Comparison of ENCODE assay signal across 18 cellular contexts in genomic region chr3:105255351-105255750, GRCh38.
"Had no signal": no experiment of that assay in that cellular context is flagged by ENCODE, and none has a peak within 500 bp of the region (broad histone marks: within the 10 kb centered on the region; RNA-seq: fewer than 3 reads in every experiment).

No MANE protein-coding gene starts in this region.

- H3K4me1 Mint-ChIP-seq: activated naive CD8-positive, alpha-beta T cell treated with anti-CD3 and anti-CD28 coated beads, Interleukin-2, amount 10 ng/mL, durations not matched to agents 7 days and 5 days had no signal

- H3K27me3 Mint-ChIP-seq: activated naive CD8-positive, alpha-beta T cell treated with anti-CD3 and anti-CD28 coated beads, Interleukin-2, amount 10 ng/mL, durations not matched to agents 7 days and 5 days had no signal

- H3K36me3 Mint-ChIP-seq: activated naive CD8-positive, alpha-beta T cell treated with anti-CD3 and anti-CD28 coated beads, Interleukin-2, amount 10 ng/mL, durations not matched to agents 7 days and 5 days had no signal

- H3K27me3 ChIP-seq: ascending aorta, dorsolateral prefrontal cortex, tibial nerve, uterus had no signal

- H3K9me3 Mint-ChIP-seq: activated naive CD8-positive, alpha-beta T cell treated with anti-CD3 and anti-CD28 coated beads, Interleukin-2, amount 10 ng/mL, durations not matched to agents 7 days and 5 days; activated T-helper 1 cell treated with anti-CD3 and anti-CD28 coated beads, Interleukin-12 subunit alpha, Interleukin-12 subunit beta, Interleukin-2, Interleukin-4 antibody, amounts not matched to agents 30 ng/mL and 10 ng/mL and 1 ng/mL, durations not matched to agents 14 hours and 24 hours and 36 hours had no signal

- DNase-seq: activated naive CD4-positive, alpha-beta T cell; activated naive CD8-positive, alpha-beta T cell treated with anti-CD3 and anti-CD28 coated beads, Interleukin-2, amount 10 ng/mL, durations not matched to agents 7 days and 5 days; dorsolateral prefrontal cortex; erythroblast; hypothalamus; mesendoderm; right cardiac atrium; small intestine; stimulated activated CD4-positive, alpha-beta T cell treated with anti-CD3 and anti-CD28 coated beads, Interleukin-4, amount 100 ng/mL, for 24 hours; stimulated activated naive CD4-positive, alpha-beta T cell; substantia nigra; T-helper 9 cell; uterus had no signal

- H3K4me1 ChIP-seq: prostate gland, tibial nerve, uterus had no signal

- H3K36me3 ChIP-seq: ascending aorta, prostate gland, tibial nerve, uterus had no signal

- H3K9me3 ChIP-seq: prostate gland, uterus had no signal

- ATAC-seq: right cardiac atrium had no signal

- H3K4me3 ChIP-seq: ascending aorta, dorsolateral prefrontal cortex, prostate gland, tibial nerve, uterus had no signal

- H3K27ac ChIP-seq: ascending aorta, dorsolateral prefrontal cortex, prostate gland, tibial nerve, uterus had no signal

- H3K4me3 Mint-ChIP-seq: activated naive CD8-positive, alpha-beta T cell treated with anti-CD3 and anti-CD28 coated beads, Interleukin-2, amount 10 ng/mL, durations not matched to agents 7 days and 5 days; activated T-helper 1 cell treated with anti-CD3 and anti-CD28 coated beads, Interleukin-12 subunit alpha, Interleukin-12 subunit beta, Interleukin-2, Interleukin-4 antibody, amounts not matched to agents 30 ng/mL and 10 ng/mL and 1 ng/mL, durations not matched to agents 14 hours and 24 hours and 36 hours; nephron had no signal

- H3K27ac Mint-ChIP-seq: activated naive CD8-positive, alpha-beta T cell treated with anti-CD3 and anti-CD28 coated beads, Interleukin-2, amount 10 ng/mL, durations not matched to agents 7 days and 5 days; activated T-helper 1 cell treated with anti-CD3 and anti-CD28 coated beads, Interleukin-12 subunit alpha, Interleukin-12 subunit beta, Interleukin-2, Interleukin-4 antibody, amounts not matched to agents 30 ng/mL and 10 ng/mL and 1 ng/mL, durations not matched to agents 14 hours and 24 hours and 36 hours had no signal
